ENCODE assay signal across 1 cellular context in genomic region chr17:73338566-73339247, GRCh38.
TF ChIP-seq lines count a peak whose summit lies in the region.

No MANE protein-coding gene starts in this region.

TF ChIP-seq in SK-N-SH, 30 proteins besides CTCF, POLR2A, EP300 and RAD21 (continued from another document):
- TF ChIP-seq ZBTB33 (IDR thresholded peaks at IDR 0.05; ENCODE audit: borderline replicate concordance, low read depth) (no peak), FOXM1 (IDR thresholded peaks at IDR 0.05; ENCODE audit: low read depth) (no peak), TCF12 (IDR thresholded peaks at IDR 0.05) (no peak), NFIC (IDR thresholded peaks at IDR 0.05; ENCODE audit: borderline replicate concordance) (no peak), RFX5 (IDR thresholded peaks at IDR 0.05; ENCODE audit: low read length) (no peak), GATA2 (CRISPR knock-in tag; IDR thresholded peaks at IDR 0.05) (no peak), NRF1 (IDR thresholded peaks at IDR 0.05; ENCODE audit: low read depth, low read length) (no peak), MAX (IDR thresholded peaks at IDR 0.05; ENCODE audit: low read depth) (no peak)
- TF ChIP-seq, protein P1, sequence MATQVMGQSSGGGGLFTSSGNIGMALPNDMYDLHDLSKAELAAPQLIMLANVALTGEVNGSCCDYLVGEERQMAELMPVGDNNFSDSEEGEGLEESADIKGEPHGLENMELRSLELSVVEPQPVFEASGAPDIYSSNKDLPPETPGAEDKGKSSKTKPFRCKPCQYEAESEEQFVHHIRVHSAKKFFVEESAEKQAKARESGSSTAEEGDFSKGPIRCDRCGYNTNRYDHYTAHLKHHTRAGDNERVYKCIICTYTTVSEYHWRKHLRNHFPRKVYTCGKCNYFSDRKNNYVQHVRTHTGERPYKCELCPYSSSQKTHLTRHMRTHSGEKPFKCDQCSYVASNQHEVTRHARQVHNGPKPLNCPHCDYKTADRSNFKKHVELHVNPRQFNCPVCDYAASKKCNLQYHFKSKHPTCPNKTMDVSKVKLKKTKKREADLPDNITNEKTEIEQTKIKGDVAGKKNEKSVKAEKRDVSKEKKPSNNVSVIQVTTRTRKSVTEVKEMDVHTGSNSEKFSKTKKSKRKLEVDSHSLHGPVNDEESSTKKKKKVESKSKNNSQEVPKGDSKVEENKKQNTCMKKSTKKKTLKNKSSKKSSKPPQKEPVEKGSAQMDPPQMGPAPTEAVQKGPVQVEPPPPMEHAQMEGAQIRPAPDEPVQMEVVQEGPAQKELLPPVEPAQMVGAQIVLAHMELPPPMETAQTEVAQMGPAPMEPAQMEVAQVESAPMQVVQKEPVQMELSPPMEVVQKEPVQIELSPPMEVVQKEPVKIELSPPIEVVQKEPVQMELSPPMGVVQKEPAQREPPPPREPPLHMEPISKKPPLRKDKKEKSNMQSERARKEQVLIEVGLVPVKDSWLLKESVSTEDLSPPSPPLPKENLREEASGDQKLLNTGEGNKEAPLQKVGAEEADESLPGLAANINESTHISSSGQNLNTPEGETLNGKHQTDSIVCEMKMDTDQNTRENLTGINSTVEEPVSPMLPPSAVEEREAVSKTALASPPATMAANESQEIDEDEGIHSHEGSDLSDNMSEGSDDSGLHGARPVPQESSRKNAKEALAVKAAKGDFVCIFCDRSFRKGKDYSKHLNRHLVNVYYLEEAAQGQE (IDR thresholded peaks at IDR 0.05; ENCODE audit: low read depth, low read length): no peak
- TF ChIP-seq, protein P2, sequence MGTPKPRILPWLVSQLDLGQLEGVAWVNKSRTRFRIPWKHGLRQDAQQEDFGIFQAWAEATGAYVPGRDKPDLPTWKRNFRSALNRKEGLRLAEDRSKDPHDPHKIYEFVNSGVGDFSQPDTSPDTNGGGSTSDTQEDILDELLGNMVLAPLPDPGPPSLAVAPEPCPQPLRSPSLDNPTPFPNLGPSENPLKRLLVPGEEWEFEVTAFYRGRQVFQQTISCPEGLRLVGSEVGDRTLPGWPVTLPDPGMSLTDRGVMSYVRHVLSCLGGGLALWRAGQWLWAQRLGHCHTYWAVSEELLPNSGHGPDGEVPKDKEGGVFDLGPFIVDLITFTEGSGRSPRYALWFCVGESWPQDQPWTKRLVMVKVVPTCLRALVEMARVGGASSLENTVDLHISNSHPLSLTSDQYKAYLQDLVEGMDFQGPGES (IDR thresholded peaks at IDR 0.05; ENCODE audit: low read depth, low read length): no peak
